ENCODE assay signal across 14 cellular contexts in genomic region chr10:67386260-67386659, GRCh38.
"Had no signal": no experiment of that assay in that cellular context is flagged by ENCODE, and none has a peak within 500 bp of the region (broad histone marks: within the 10 kb centered on the region; RNA-seq: fewer than 3 reads in every experiment).

No MANE protein-coding gene starts in this region.

- H3K9me3 ChIP-seq: esophagus squamous epithelium, mucosa of descending colon, prostate gland, upper lobe of right lung had no signal

- H3K4me1 ChIP-seq: esophagus squamous epithelium, prostate gland, upper lobe of right lung had no signal

- H3K36me3 ChIP-seq: esophagus squamous epithelium, prostate gland, upper lobe of right lung had no signal

- H3K27me3 ChIP-seq: dorsolateral prefrontal cortex, esophagus squamous epithelium, upper lobe of right lung had no signal

- H3K4me3 ChIP-seq: mucosa of descending colon, prostate gland, upper lobe of right lung had no signal

- DNase-seq: activated CD4-positive, CD25-positive, alpha-beta regulatory T cell treated with anti-CD3 and anti-CD28 coated beads, Interleukin-2, amount 50 U/mL, for 72 hours; activated naive CD4-positive, alpha-beta T cell treated with Interleukin-2 at 50 U/mL for 16 hours; aorta; dorsolateral prefrontal cortex; esophagus squamous epithelium; mammary epithelial cell; mucosa of descending colon; naive thymus-derived CD4-positive, alpha-beta T cell; occipital lobe; stimulated activated naive CD8-positive, alpha-beta T cell treated with anti-CD3 and anti-CD28 coated beads, Interleukin-15, amount 100 ng/mL, for 72 hours; T-helper 1 cell; T1000; upper lobe of right lung had no signal

- ATAC-seq: mucosa of descending colon; naive thymus-derived CD4-positive, alpha-beta T cell; stimulated activated naive CD8-positive, alpha-beta T cell treated with anti-CD3 and anti-CD28 coated beads, Interleukin-15, amount 100 ng/mL, for 72 hours; upper lobe of right lung had no signal

- H3K27ac ChIP-seq: esophagus squamous epithelium, prostate gland, upper lobe of right lung had no signal
